In genomic region chr16:3832669-3833068, GRCh38 we compare ENCODE assay signal across 29 cellular contexts.
"Had no signal": no experiment of that assay in that cellular context is flagged by ENCODE, and none has a peak within 500 bp of the region (broad histone marks: within the 10 kb centered on the region; RNA-seq: fewer than 3 reads in every experiment).

No MANE protein-coding gene starts in this region.

- DNase-seq: activated CD4-positive, alpha-beta memory T cell treated with anti-CD3 and anti-CD28 coated beads for 36 hours; activated CD4-positive, alpha-beta T cell treated with anti-CD3 and anti-CD28 coated beads for 36 hours; activated CD4-positive, alpha-beta T cell treated with anti-CD3 and anti-CD28 coated beads, Interleukin-2, amount 10 ng/mL, durations not matched to agents 24 days and 14 days; activated CD4-positive, CD25-positive, alpha-beta regulatory T cell; activated CD4-positive, CD25-positive, alpha-beta regulatory T cell treated with anti-CD3 and anti-CD28 coated beads, Interleukin-2, amount 50 U/mL, for 72 hours; activated CD8-positive, alpha-beta memory T cell treated with anti-CD3 and anti-CD28 coated beads, Interleukin-2, amount 10 ng/mL, durations not matched to agents 7 days and 5 days; activated CD8-positive, alpha-beta memory T cell treated with anti-CD3 and anti-CD28 coated beads, Interleukin-2, amount 50 U/mL, for 4 hours; activated CD8-positive, alpha-beta T cell treated with anti-CD3 and anti-CD28 coated beads, Interleukin-2, amount 10 ng/mL, durations not matched to agents 7 days and 5 days; activated effector memory CD4-positive, alpha-beta T cell treated with anti-CD3 and anti-CD28 coated beads, Interleukin-2, amount 50 U/mL, for 16 hours; activated naive CD4-positive, alpha-beta T cell treated with anti-CD3 and anti-CD28 coated beads for 36 hours; activated naive CD8-positive, alpha-beta T cell treated with anti-CD3 and anti-CD28 coated beads, Interleukin-2, amount 10 ng/mL, durations not matched to agents 7 days and 5 days; activated T-cell treated with anti-CD3 and anti-CD28 coated beads, Interleukin-2, amount 50 U/mL, for 1 hour; activated T-cell treated with anti-CD3 and anti-CD28 coated beads, Interleukin-2, amount 50 U/mL, for 48 hours; central memory CD4-positive, alpha-beta T cell; cortex of kidney; dermis blood vessel endothelial cell; effector CD4-positive, alpha-beta T cell; effector memory CD8-positive, alpha-beta T cell; esophagus squamous epithelium; foreskin melanocyte; T-helper 2 cell had no signal

- H3K4me3 Mint-ChIP-seq: activated CD4-positive, alpha-beta memory T cell treated with anti-CD3 and anti-CD28 coated beads for 36 hours; activated CD4-positive, alpha-beta T cell treated with anti-CD3 and anti-CD28 coated beads for 36 hours; activated CD4-positive, alpha-beta T cell treated with anti-CD3 and anti-CD28 coated beads, Interleukin-2, amount 10 ng/mL, durations not matched to agents 24 days and 14 days; activated CD8-positive, alpha-beta memory T cell treated with anti-CD3 and anti-CD28 coated beads, Interleukin-2, amount 10 ng/mL, durations not matched to agents 7 days and 5 days; activated CD8-positive, alpha-beta T cell treated with anti-CD3 and anti-CD28 coated beads, Interleukin-2, amount 10 ng/mL, durations not matched to agents 7 days and 5 days; activated naive CD4-positive, alpha-beta T cell treated with anti-CD3 and anti-CD28 coated beads for 36 hours; activated naive CD4-positive, alpha-beta T cell treated with anti-CD3 and anti-CD28 coated beads, Interleukin-2, amount 50 U/mL, for 24 hours; activated naive CD8-positive, alpha-beta T cell treated with anti-CD3 and anti-CD28 coated beads, Interleukin-2, amount 10 ng/mL, durations not matched to agents 7 days and 5 days; activated T-helper 1 cell treated with anti-CD3 and anti-CD28 coated beads, Interleukin-12 subunit alpha, Interleukin-12 subunit beta, Interleukin-2, Interleukin-4 antibody, amounts not matched to agents 30 ng/mL and 10 ng/mL and 1 ng/mL, durations not matched to agents 14 hours and 24 hours and 36 hours; brain had no signal

- H3K4me1 Mint-ChIP-seq: activated CD8-positive, alpha-beta memory T cell treated with anti-CD3 and anti-CD28 coated beads, Interleukin-2, amount 10 ng/mL, durations not matched to agents 7 days and 5 days had no signal

- H3K27me3 ChIP-seq: ascending aorta, breast epithelium, cardiac muscle cell, esophagus squamous epithelium, gastroesophageal sphincter had no signal

- H3K4me3 ChIP-seq: ascending aorta, breast epithelium, cardiac muscle cell, esophagus squamous epithelium, gastroesophageal sphincter had no signal

- H3K27me3 Mint-ChIP-seq: activated CD4-positive, alpha-beta memory T cell treated with anti-CD3 and anti-CD28 coated beads for 36 hours; activated CD4-positive, alpha-beta T cell treated with anti-CD3 and anti-CD28 coated beads for 36 hours; activated CD4-positive, alpha-beta T cell treated with anti-CD3 and anti-CD28 coated beads, Interleukin-2, amount 10 ng/mL, durations not matched to agents 24 days and 14 days; activated CD8-positive, alpha-beta memory T cell treated with anti-CD3 and anti-CD28 coated beads, Interleukin-2, amount 10 ng/mL, durations not matched to agents 7 days and 5 days; activated naive CD4-positive, alpha-beta T cell treated with anti-CD3 and anti-CD28 coated beads, Interleukin-2, amount 50 U/mL, for 24 hours; activated naive CD8-positive, alpha-beta T cell treated with anti-CD3 and anti-CD28 coated beads, Interleukin-2, amount 10 ng/mL, durations not matched to agents 7 days and 5 days; brain; effector memory CD8-positive, alpha-beta T cell had no signal

- H3K27ac Mint-ChIP-seq: activated CD4-positive, alpha-beta memory T cell treated with anti-CD3 and anti-CD28 coated beads for 36 hours; activated CD4-positive, alpha-beta T cell treated with anti-CD3 and anti-CD28 coated beads for 36 hours; activated CD4-positive, alpha-beta T cell treated with anti-CD3 and anti-CD28 coated beads, Interleukin-2, amount 10 ng/mL, durations not matched to agents 24 days and 14 days; activated CD8-positive, alpha-beta memory T cell treated with anti-CD3 and anti-CD28 coated beads, Interleukin-2, amount 10 ng/mL, durations not matched to agents 7 days and 5 days; activated CD8-positive, alpha-beta T cell treated with anti-CD3 and anti-CD28 coated beads, Interleukin-2, amount 10 ng/mL, durations not matched to agents 7 days and 5 days; activated naive CD4-positive, alpha-beta T cell treated with anti-CD3 and anti-CD28 coated beads for 36 hours; activated naive CD4-positive, alpha-beta T cell treated with anti-CD3 and anti-CD28 coated beads, Interleukin-2, amount 50 U/mL, for 24 hours; activated naive CD8-positive, alpha-beta T cell treated with anti-CD3 and anti-CD28 coated beads, Interleukin-2, amount 10 ng/mL, durations not matched to agents 7 days and 5 days; activated T-helper 1 cell treated with anti-CD3 and anti-CD28 coated beads, Interleukin-12 subunit alpha, Interleukin-12 subunit beta, Interleukin-2, Interleukin-4 antibody, amounts not matched to agents 30 ng/mL and 10 ng/mL and 1 ng/mL, durations not matched to agents 14 hours and 24 hours and 36 hours; activated T-helper 2 cell treated with anti-CD3 and anti-CD28 coated beads, Interferon-gamma antibody, Interleukin-2, Interleukin-4, amounts not matched to agents 10 μg/mL and 5 μg/mL and 100 μg/mL, durations not matched to agents 14 hours and 24 hours and 36 hours; brain; effector memory CD8-positive, alpha-beta T cell had no signal

- H3K36me3 ChIP-seq: ascending aorta, breast epithelium, cardiac muscle cell, gastroesophageal sphincter had no signal

- H3K4me1 ChIP-seq: ascending aorta, breast epithelium had no signal

- H3K9me3 Mint-ChIP-seq: activated naive CD4-positive, alpha-beta T cell treated with anti-CD3 and anti-CD28 coated beads, Interleukin-2, amount 50 U/mL, for 24 hours; effector memory CD8-positive, alpha-beta T cell had no signal

- H3K27ac ChIP-seq: ascending aorta, breast epithelium, cardiac muscle cell, esophagus squamous epithelium, gastroesophageal sphincter had no signal

- ATAC-seq: activated CD4-positive, alpha-beta T cell treated with anti-CD3 and anti-CD28 coated beads for 36 hours; activated CD8-positive, alpha-beta memory T cell treated with anti-CD3 and anti-CD28 coated beads, Interleukin-2, amount 10 ng/mL, durations not matched to agents 7 days and 5 days; activated CD8-positive, alpha-beta T cell treated with anti-CD3 and anti-CD28 coated beads, Interleukin-2, amount 10 ng/mL, durations not matched to agents 7 days and 5 days; effector memory CD8-positive, alpha-beta T cell; gastroesophageal sphincter had no signal
